ENCODE assay signal across 11 cellular contexts in genomic region chr5:96219580-96220281, GRCh38.
A peak's percentile ranks its signal among the peaks of the same experiment; 100 is the strongest.
DNase-seq lines count a peak whose midpoint lies in the region; ATAC-seq lines count a peak whose summit lies in the region.
"Had no signal": no experiment of that assay in that cellular context is flagged by ENCODE, and none has a peak within 500 bp of the region (broad histone marks: within the 10 kb centered on the region; RNA-seq: fewer than 3 reads in every experiment).

No MANE protein-coding gene starts in this region.

- H3K9me3 ChIP-seq in aorta (ENCODE audit: control insufficient read depth, low read length) = no peaks in the 10 kb centered on the region

- no peaks in the 10 kb centered on the region for H3K27me3 ChIP-seq in aorta (ENCODE audit: control insufficient read depth in 1 of 2, insufficient read depth in 2 of 2, low read length in 1 of 2)

- H3K27ac ChIP-seq in caudate nucleus (ENCODE audit: low read depth, low read length) (no peak overlapping the region), aorta (ENCODE audit: low read depth in 1 of 2, low read length in 2 of 2) (peak overlapping the region in 1 of 2 donors; percentile 57)

- intact Hi-C loops in aorta (cut with DNase I) = loop anchor here (5.0 to 10.0 kb wide), 3 partner anchors 78 to 355 kb away; no protein-coding TSS in a partner anchor

- peak overlapping the region; percentile 41 for H3K27ac Mint-ChIP-seq in activated CD8-positive, alpha-beta memory T cell treated with anti-CD3 and anti-CD28 coated beads, Interleukin-2, amount 10 ng/mL, durations not matched to agents 7 days and 5 days

- H3K4me1 Mint-ChIP-seq in activated CD8-positive, alpha-beta memory T cell treated with anti-CD3 and anti-CD28 coated beads, Interleukin-2, amount 10 ng/mL, durations not matched to agents 7 days and 5 days = peaks cover 14% of the 10 kb centered on the region

- H3K9me3 Mint-ChIP-seq in activated CD8-positive, alpha-beta memory T cell treated with anti-CD3 and anti-CD28 coated beads, Interleukin-2, amount 10 ng/mL, durations not matched to agents 7 days and 5 days (ENCODE audit: low read depth) = no peaks in the 10 kb centered on the region

- no peak for ATAC-seq in activated CD8-positive, alpha-beta memory T cell treated with anti-CD3 and anti-CD28 coated beads, Interleukin-2, amount 10 ng/mL, durations not matched to agents 7 days and 5 days
- ATAC-seq in esophagus mucosa (peak; percentile 88), aorta (ENCODE audit: low FRiP score) (no peak)

- H3K36me3 ChIP-seq in aorta (ENCODE audit: control insufficient read depth in 1 of 2, insufficient read depth in 2 of 2, low read length in 1 of 2) = no peaks in the 10 kb centered on the region

- H3K4me1 ChIP-seq in aorta (ENCODE audit: control insufficient read depth in 1 of 2, insufficient read depth in 2 of 2, low read length in 2 of 2) = peaks cover 0 to 7% of the 10 kb centered on the region in 2 donors

- CTCF ChIA-PET in activated CD8-positive, alpha-beta memory T cell treated with anti-CD3 and anti-CD28 coated beads, Interleukin-2, amount 10 ng/mL, durations not matched to agents 7 days and 5 days (lab: Charles Lee) = no interaction called here

- no peak for DNase-seq in activated CD8-positive, alpha-beta memory T cell treated with anti-CD3 and anti-CD28 coated beads, Interleukin-2, amount 10 ng/mL, durations not matched to agents 7 days and 5 days
- DNase-seq in activated CD8-positive, alpha-beta memory T cell treated with anti-CD3 and anti-CD28 coated beads for 24 hours = no peak
- DNase-seq in RPMI7951 (ENCODE audit: low read depth) (peak; percentile 75), skeletal muscle cell (ENCODE audit: low read depth) (peak; percentile 46), caudate nucleus (lab: John Stamatoyannopoulos, UW) (no peak), putamen (ENCODE audit: low spot score) (no peak), aorta (no peak)
- DNase-seq: activated naive CD4-positive, alpha-beta T cell treated with anti-CD3 and anti-CD28 coated beads, Interleukin-2, amount 50 U/mL, for 16 hours; AML-193; stimulated activated naive CD4-positive, alpha-beta T cell had no signal

- H3K4me3 ChIP-seq in skeletal muscle cell (ENCODE audit: low read depth, low read length) (no peak overlapping the region), aorta (ENCODE audit: low read length in 2 of 2) (no peak overlapping the region)

- 48 to 53% methylated on average over 4 of the region's 4 CpGs for WGBS in aorta, 2 donors

- peaks cover 9% of the 10 kb centered on the region for H3K36me3 Mint-ChIP-seq in activated CD8-positive, alpha-beta memory T cell treated with anti-CD3 and anti-CD28 coated beads, Interleukin-2, amount 10 ng/mL, durations not matched to agents 7 days and 5 days

- no peak overlapping the region for H3K4me3 Mint-ChIP-seq in activated CD8-positive, alpha-beta memory T cell treated with anti-CD3 and anti-CD28 coated beads, Interleukin-2, amount 10 ng/mL, durations not matched to agents 7 days and 5 days

- peaks cover 2% of the 10 kb centered on the region for H3K27me3 Mint-ChIP-seq in activated CD8-positive, alpha-beta memory T cell treated with anti-CD3 and anti-CD28 coated beads, Interleukin-2, amount 10 ng/mL, durations not matched to agents 7 days and 5 days

Comparison
In these comparisons a context has a peak if more than half of its experiments do, and no peak if none do; other contexts are left out.
1. DNase-seq: peak in RPMI7951 (single experiment) and skeletal muscle cell (single experiment); none in activated CD8-positive, alpha-beta memory T cell treated with anti-CD3 and anti-CD28 coated beads, Interleukin-2, amount 10 ng/mL, durations not matched to agents 7 days and 5 days (single experiment), activated CD8-positive, alpha-beta memory T cell treated with anti-CD3 and anti-CD28 coated beads for 24 hours (single experiment), caudate nucleus (0 of 61), putamen (single experiment) and aorta (0 of 2).